Comparison of ENCODE assay signal across 16 cellular contexts in genomic region chr11:36493332-36493731, GRCh38. TPM values are rescaled to one million over a fixed set of nuclear protein-coding genes. Genes with fewer than 3 reads are reported as not detected.
DNase-seq lines count a peak whose midpoint lies in the region; ATAC-seq, FAIRE-seq and TF ChIP-seq lines count a peak whose summit lies in the region.
"Had no signal": no experiment of that assay in that cellular context is flagged by ENCODE, and none has a peak within 500 bp of the region (broad histone marks: within the 10 kb centered on the region; RNA-seq: fewer than 3 reads in every experiment).

No MANE protein-coding gene starts in this region.

- TF ChIP-seq POLR2A in HepG2 (IDR thresholded peaks at IDR 0.05; ENCODE audit: insufficient read depth in 1 of 2, low read depth in 2 of 2, low read length in 2 of 2) = no peak
- TF ChIP-seq POLR2A in right lobe of liver (IDR thresholded peaks at IDR 0.05) = no peak
- TF ChIP-seq POLR2A in K562 (conservative IDR thresholded peaks at IDR 0.05) = no peak

- FAIRE-seq in HepG2 (lab: Jason Lieb, UNC) (no peak), K562 (lab: Jason Lieb, UNC) (no peak)

- H3K36me3 ChIP-seq in HepG2 (replicated peaks in 1 of 2; ENCODE audit: control insufficient read depth in 1 of 2, insufficient read depth in 2 of 2, low read length in 2 of 2) (peaks cover 18 to 45% of the 10 kb centered on the region in 2 experiments), right lobe of liver (peaks cover 0 to 83% (median 22%) of the 10 kb centered on the region in 4 donors), OCI-LY7 (ENCODE audit: insufficient read depth, low read length) (peaks cover 77% of the 10 kb centered on the region), K562 (ENCODE audit: control insufficient read depth, insufficient read depth, low read length) (peaks cover 84% of the 10 kb centered on the region)

- no peak overlapping the region for H3K4me3 Mint-ChIP-seq in stimulated activated memory B cell treated with anti-CD40 and anti-IgM and Interleukin-4, amounts not matched to agents 10 μg/mL and 1 μg/mL and 100 μg/mL, for 72 hours
- H3K4me3 Mint-ChIP-seq: CD8-positive, alpha-beta T cell had no signal

- ATAC-seq in HepG2 = no peak
- ATAC-seq in right lobe of liver = no peak
- no peak for ATAC-seq in K562
- no peak for ATAC-seq in stimulated activated memory B cell treated with anti-CD40 and anti-IgM and Interleukin-4, amounts not matched to agents 10 μg/mL and 1 μg/mL and 100 μg/mL, for 72 hours
- ATAC-seq in HG03280 (IDR thresholded peaks at IDR 0.05; ENCODE audit: unreplicated experiment) = no peak

- H3K27ac ChIP-seq in HepG2 (ENCODE audit: extremely low read length, insufficient read depth, low read length) = no peak overlapping the region
- H3K27ac ChIP-seq in right lobe of liver = no peak overlapping the region
- H3K27ac ChIP-seq in OCI-LY7 (ENCODE audit: low read depth, low read length, poor library complexity, severe bottlenecking) = no peak overlapping the region
- H3K27ac ChIP-seq in K562 (ENCODE audit: extremely low read depth, low read depth, low read length) = no peak overlapping the region
- H3K27ac ChIP-seq: BLaER1 treated with 17β-estradiol and CSF1 and Interleukin-3, amounts not matched to agents 10 nM and 100 nM; GM23248; Peyer's patch; SJCRH30 had no signal

- no peaks in the 10 kb centered on the region for H3K27me3 ChIP-seq in HepG2 (ENCODE audit: control insufficient read depth in 1 of 2, insufficient read depth in 2 of 2, low read length in 2 of 2)
- no peaks in the 10 kb centered on the region for H3K27me3 ChIP-seq in right lobe of liver
- no peaks in the 10 kb centered on the region for H3K27me3 ChIP-seq in K562 (ENCODE audit: control insufficient read depth in 2 of 2, insufficient read depth in 2 of 2, low read length in 2 of 2)
- H3K27me3 ChIP-seq: BLaER1 treated with 17β-estradiol and CSF1 and Interleukin-3, amounts not matched to agents 10 nM and 100 nM; Peyer's patch; SJCRH30 had no signal

- H3K4me3 ChIP-seq in HepG2 (replicated peaks in 1 of 3; ENCODE audit: insufficient read depth in 1 of 3, low read depth in 2 of 3, low read length in 3 of 3) = no peak overlapping the region
- H3K4me3 ChIP-seq in right lobe of liver = no peak overlapping the region
- H3K4me3 ChIP-seq in OCI-LY7 (ENCODE audit: low read depth, low read length, poor library complexity, severe bottlenecking) = no peak overlapping the region
- H3K4me3 ChIP-seq in K562 = no peak overlapping the region
- H3K4me3 ChIP-seq: BLaER1 treated with 17β-estradiol and CSF1 and Interleukin-3, amounts not matched to agents 10 nM and 100 nM; GM23248; Peyer's patch; SJCRH30 had no signal

- H3K9me3 Mint-ChIP-seq in stimulated activated memory B cell treated with anti-CD40 and anti-IgM and Interleukin-4, amounts not matched to agents 10 μg/mL and 1 μg/mL and 100 μg/mL, for 72 hours = no peaks in the 10 kb centered on the region
- H3K9me3 Mint-ChIP-seq: CD8-positive, alpha-beta T cell had no signal

- peaks cover 5% of the 10 kb centered on the region for H3K4me1 Mint-ChIP-seq in stimulated activated memory B cell treated with anti-CD40 and anti-IgM and Interleukin-4, amounts not matched to agents 10 μg/mL and 1 μg/mL and 100 μg/mL, for 72 hours

- no peak for TF ChIP-seq EP300 in HepG2 (IDR thresholded peaks at IDR 0.05; ENCODE audit: low read depth in 2 of 2, low read length in 2 of 2)
- no peak for TF ChIP-seq EP300 in HepG2 (CRISPR knock-in tag; IDR thresholded peaks at IDR 0.05; ENCODE audit: borderline replicate concordance)
- no peak for TF ChIP-seq EP300 in K562 (IDR thresholded peaks at IDR 0.05; ENCODE audit: low read length)

- H3K4me1 ChIP-seq in HepG2 (ENCODE audit: insufficient read depth, low read length) (no peaks in the 10 kb centered on the region), right lobe of liver (no peaks in the 10 kb centered on the region), OCI-LY7 (ENCODE audit: insufficient read depth, low read length, poor library complexity, severe bottlenecking) (peaks cover 3% of the 10 kb centered on the region), K562 (replicated peaks in 1 of 2; ENCODE audit: control insufficient read depth in 2 of 2, insufficient read depth in 2 of 2, low read length in 2 of 2) (no peaks in the 10 kb centered on the region)
- H3K4me1 ChIP-seq: Caco-2, Peyer's patch had no signal

- H3K9me3 ChIP-seq in HepG2 (ENCODE audit: low read length) (no peaks in the 10 kb centered on the region), right lobe of liver (no peaks in the 10 kb centered on the region), OCI-LY7 (ENCODE audit: low read length) (no peaks in the 10 kb centered on the region), K562 (replicated peaks; ENCODE audit: control insufficient read depth, insufficient read depth, low read depth, low read length) (no peaks in the 10 kb centered on the region)
- H3K9me3 ChIP-seq: BLaER1 treated with 17β-estradiol and CSF1 and Interleukin-3, amounts not matched to agents 10 nM and 100 nM; Caco-2; Peyer's patch; SJCRH30 had no signal

- H4K20me1 ChIP-seq in HepG2 (ENCODE audit: insufficient read depth, low read length) (0 out of 2 replicates have a peak, but pooled peaks cover 3% of the 10 kb centered on the region), OCI-LY7 (ENCODE audit: insufficient read depth, low read length) (no peaks in the 10 kb centered on the region), K562 (replicated peaks; ENCODE audit: control insufficient read depth, insufficient read depth, low read length) (no peaks in the 10 kb centered on the region)

- POLR2A ChIA-PET in HepG2 (lab: Yijun Ruan, JAX) (interaction anchor here (1.0 kb wide), 1 partner anchor 17 kb away, joined by 3 read pairs; the partner anchor contains the start of gene TRAF6), OCI-LY7 (lab: Charles Lee) (interaction anchor here (0.8 to 1.8 kb wide), 3 partner anchors 9 to 193 kb away, joined by 3 to 7 read pairs (median 6); no protein-coding TSS in a partner anchor), K562 (lab: Yijun Ruan, JAX) (interaction anchor here (0.8 to 1.4 kb wide), 4 partner anchors 9 to 195 kb away, joined by 3 to 14 read pairs (median 4); no protein-coding TSS in a partner anchor)

- no peak for TF ChIP-seq CTCF in HepG2 (CRISPR knock-in tag; IDR thresholded peaks at IDR 0.05)
- TF ChIP-seq CTCF in right lobe of liver (IDR thresholded peaks at IDR 0.05) = no peak
- no peak for TF ChIP-seq CTCF in OCI-LY7 (conservative IDR thresholded peaks at IDR 0.05; ENCODE audit: low read length)
- TF ChIP-seq CTCF in K562 (IDR thresholded peaks at IDR 0.05 in 2 of 3, conservative IDR thresholded peaks at IDR 0.05 in 1 of 3; ENCODE audit: insufficient read depth in 2 of 3, low read depth in 1 of 3, low read length in 3 of 3) = no peak

- TF ChIP-seq RAD21 in HepG2 (CRISPR knock-in tag; IDR thresholded peaks at IDR 0.05) (no peak), K562 (CRISPR knock-in tag; conservative IDR thresholded peaks at IDR 0.05 in 1 of 2, IDR thresholded peaks at IDR 0.05 in 1 of 2) (no peak)

- DNase-seq in HepG2 (ENCODE audit: low spot score) = no peak
- DNase-seq in right lobe of liver = no peak
- no peak for DNase-seq in OCI-LY7 (ENCODE audit: low spot score)
- DNase-seq in K562 (ENCODE audit: extremely low read depth in 1 of 4, low spot score in 3 of 4) = no peak
- DNase-seq in NCI-H748 treated with DMSO at 0.1 percent for 48 hours (lab: John Stamatoyannopoulos, UW) = no peak
- no peak for DNase-seq in activated effector memory CD4-positive, alpha-beta T cell treated with Interleukin-2 at 50 U/mL for 16 hours
- DNase-seq: NCI-H1092 treated with DMSO at 0.1 percent for 48 hours, NCI-H187 treated with DMSO at 0.1 percent for 48 hours, Peyer's patch had no signal

- in situ Hi-C loops in HepG2 (cut with HindIII; ENCODE audit: extremely low pct_ligation_motif_present, low pct_unique_long_range_greater_than_20kb) (loop anchor here (10.0 to 25.0 kb wide), 2 partner anchors 59 to 881 kb away; partner anchors contain the start of gene FJX1), K562 (cut with MboI) (loop anchor here (5.0 kb wide), 1 partner anchor 186 kb away; no protein-coding TSS in a partner anchor)

- no TSS peak for BruUV-seq in HepG2 (replicated peaks; lab: Mats Ljungman, UMichigan)
- BruUV-seq in OCI-LY7 (replicated peaks; lab: Mats Ljungman, UMichigan) = no TSS peak
- no TSS peak for BruUV-seq in K562 (replicated peaks; lab: Mats Ljungman, UMichigan)

- peaks cover 41% of the 10 kb centered on the region for H3K36me3 Mint-ChIP-seq in stimulated activated memory B cell treated with anti-CD40 and anti-IgM and Interleukin-4, amounts not matched to agents 10 μg/mL and 1 μg/mL and 100 μg/mL, for 72 hours

- H3K9me2 ChIP-seq in OCI-LY7 (ENCODE audit: insufficient read depth, low read length) = no peaks in the 10 kb centered on the region

- H3K79me2 ChIP-seq in HepG2 (ENCODE audit: insufficient read depth, low read length) (no peaks in the 10 kb centered on the region), OCI-LY7 (ENCODE audit: insufficient read depth, low read depth, low read length) (peaks cover 3% of the 10 kb centered on the region; the same call in 1 of the 2 replicates), K562 (ENCODE audit: control insufficient read depth, insufficient read depth, low read length) (no peaks in the 10 kb centered on the region)

- no peak overlapping the region for H2AFZ ChIP-seq in HepG2 (ENCODE audit: low read length)
- peak overlapping the region; percentile 22; the same call in 1 of the 2 replicates for H2AFZ ChIP-seq in OCI-LY7 (ENCODE audit: low read length)
- no peak overlapping the region for H2AFZ ChIP-seq in K562 (ENCODE audit: low read depth, low read length)
- H2AFZ ChIP-seq: GM23248 had no signal

- H3K9ac ChIP-seq in HepG2 (ENCODE audit: insufficient read depth, low read depth, low read length) = no peak overlapping the region
- H3K9ac ChIP-seq in K562 (ENCODE audit: insufficient read depth in 1 of 2, low read depth in 2 of 2, low read length in 2 of 2) = no peak overlapping the region
- H3K9ac ChIP-seq: BLaER1 treated with 17β-estradiol and CSF1 and Interleukin-3, amounts not matched to agents 10 nM and 100 nM; GM23248 had no signal

- intact Hi-C loops in HepG2 (cut with micrococcal nuclease; ENCODE audit: unreplicated experiment) (no loop called here), right lobe of liver (cut with DNase I) (no loop called here), OCI-LY7 (cut with micrococcal nuclease; ENCODE audit: unreplicated experiment) (loop anchor here (5.0 kb wide), 1 partner anchor 136 kb away; no protein-coding TSS in a partner anchor), K562 (cut with micrococcal nuclease) (loop anchor here (2.0 to 5.0 kb wide), 2 partner anchors 47 to 186 kb away; no protein-coding TSS in a partner anchor)

- no peaks in the 10 kb centered on the region for H3K27me3 Mint-ChIP-seq in stimulated activated memory B cell treated with anti-CD40 and anti-IgM and Interleukin-4, amounts not matched to agents 10 μg/mL and 1 μg/mL and 100 μg/mL, for 72 hours

- CTCF ChIA-PET in HepG2 (lab: Yijun Ruan, JAX; ENCODE audit: low intra/inter-chr PET ratio, low total read pairs) = interaction anchor here (2.1 kb wide), 1 partner anchor 187 kb away, joined by 18 read pairs; no protein-coding TSS in a partner anchor
- CTCF ChIA-PET in OCI-LY7 (lab: Charles Lee; ENCODE audit: unreplicated experiment) = interaction anchor here (1.0 to 2.1 kb wide), 5 partner anchors 9 to 204 kb away, joined by 4 to 16 read pairs (median 7); partner anchors contain the start of gene COMMD9
- CTCF ChIA-PET in K562 (lab: Yijun Ruan, JAX; ENCODE audit: low intra/inter-chr PET ratio) = interaction anchor here (0.6 to 1.2 kb wide), 2 partner anchors 12 to 201 kb away, joined by 3 to 6 read pairs; no protein-coding TSS in a partner anchor

- no peaks in the 10 kb centered on the region for H3K9me1 ChIP-seq in K562 (ENCODE audit: control insufficient read depth, insufficient read depth, low read length)

- no peak overlapping the region for H3K4me2 ChIP-seq in HepG2 (ENCODE audit: low read depth, low read length)
- H3K4me2 ChIP-seq in OCI-LY7 (ENCODE audit: low read length) = no peak overlapping the region
- H3K4me2 ChIP-seq in K562 (ENCODE audit: insufficient read depth, low read length) = no peak overlapping the region
- H3K4me2 ChIP-seq: BLaER1 treated with 17β-estradiol and CSF1 and Interleukin-3, amounts not matched to agents 10 nM and 100 nM had no signal

- H3K27ac Mint-ChIP-seq in stimulated activated memory B cell treated with anti-CD40 and anti-IgM and Interleukin-4, amounts not matched to agents 10 μg/mL and 1 μg/mL and 100 μg/mL, for 72 hours = peak overlapping the region; percentile 13
- H3K27ac Mint-ChIP-seq: CD8-positive, alpha-beta T cell had no signal

RNA-seq across cellular contexts. Expression of gene TRAF6, which starts 16.7 kb away (rescaled TPM):
- total RNA-seq in HepG2 (2016; rRNA removed; fragmentation: Illumina TruSeq; extraction: Trizol) = 5.9 and 6.5 TPM in 2 replicates
- total RNA-seq in HepG2 (2016; cell fraction: cytosol; rRNA removed; fragmentation: Illumina TruSeq; extraction: Trizol; ENCODE audit: low read depth) = 0.97 and 1.5 TPM in 2 replicates
- total RNA-seq in HepG2 (2016; cell fraction: insoluble cytoplasmic fraction; rRNA removed; fragmentation: Illumina TruSeq; extraction: Trizol) = 6.1 and 8.4 TPM in 2 replicates
- total RNA-seq in HepG2 (2016; cell fraction: membrane; rRNA removed; fragmentation: Illumina TruSeq; extraction: Trizol) = 2.9 and 3.1 TPM in 2 replicates
- 7.3 and 7.7 TPM in 2 replicates for total RNA-seq in HepG2 (2016; cell fraction: nucleus; rRNA removed; fragmentation: Illumina TruSeq; extraction: Trizol)
- 3.3 and 3.8 TPM in 2 replicates for polyA plus RNA-seq in HepG2 (2011; rRNA removed)
- 1.7 and 3.2 TPM in 2 replicates for polyA plus RNA-seq in HepG2 (2011; cell fraction: cytosol; rRNA removed)
- polyA plus RNA-seq in HepG2 (2011; cell fraction: nucleus; rRNA removed) = 3.8 and 4.1 TPM in 2 replicates
- 3.3 and 3.7 TPM in 2 replicates for polyA plus RNA-seq in HepG2 (2012)
- polyA plus RNA-seq in HepG2 (2016; cell fraction: cytosol; fragmentation: Illumina TruSeq; extraction: Trizol; ENCODE audit: low read depth) = 0.31 and 0.53 TPM in 2 replicates
- polyA plus RNA-seq in HepG2 (2016; cell fraction: insoluble cytoplasmic fraction; fragmentation: Illumina TruSeq; extraction: Trizol; ENCODE audit: low read depth) = 5.9 and 6.0 TPM in 2 replicates
- polyA plus RNA-seq in HepG2 (2016; cell fraction: membrane; fragmentation: Illumina TruSeq; extraction: Trizol; ENCODE audit: low read depth) = 0.86 and 0.92 TPM in 2 replicates
- 7.2 and 8.1 TPM in 2 replicates for polyA plus RNA-seq in HepG2 (2016; cell fraction: nucleus; fragmentation: Illumina TruSeq; extraction: Trizol; ENCODE audit: insufficient read depth, low read depth)
- 6.7 and 13.1 TPM in 2 replicates for polyA minus RNA-seq in HepG2 (2011; rRNA and poly(A)+ RNA removed; ENCODE audit: low replicate concordance)
- 2.2 and 4.3 TPM in 2 replicates for polyA minus RNA-seq in HepG2 (2011; cell fraction: cytosol; rRNA and poly(A)+ RNA removed)
- 15.3 and 18.3 TPM in 2 replicates for polyA minus RNA-seq in HepG2 (2011; cell fraction: nucleus; rRNA and poly(A)+ RNA removed)
- total RNA-seq in right lobe of liver = 1 to 10 TPM; 4.9 to 7.4 (median 6.7) TPM
- total RNA-seq in OCI-LY7 (2014; rRNA removed; shearing (Covaris generic)) = 5.5 and 6.8 TPM in 2 replicates
- 10.2 and 11.4 TPM in 2 replicates for total RNA-seq in OCI-LY7 (2022)
- 12.5 and 26.3 TPM in 2 replicates for total RNA-seq in K562 (2011; cell fraction: chromatin; rRNA removed; ENCODE audit: low replicate concordance)
- total RNA-seq in K562 (2011; cell fraction: nucleolus; rRNA removed) = 6.8 and 9.1 TPM in 2 replicates
- 14.2 and 23.3 TPM in 2 replicates for total RNA-seq in K562 (2011; cell fraction: nucleoplasm; rRNA removed)
- total RNA-seq in K562 (2014; rRNA removed) = 5.0 and 6.4 TPM in 2 replicates
- 8.2 and 11.6 TPM in 2 replicates for total RNA-seq in K562 (2014; rRNA removed; fragmentation: Illumina TruSeq; extraction: Trizol)
- 8.0 and 8.3 TPM in 2 replicates for total RNA-seq in K562 (2015; rRNA removed; fragmentation: Illumina TruSeq; extraction: Trizol)
- total RNA-seq in K562 (2021) = 9.2 and 10.0 TPM in 2 replicates
- 10.6 and 13.1 TPM in 2 replicates for polyA plus RNA-seq in K562 (2011; rRNA removed)
- polyA plus RNA-seq in K562 (2011; cell fraction: cytosol; rRNA removed) = 5.3 and 7.6 TPM in 2 replicates
- polyA plus RNA-seq in K562 (2011; cell fraction: nucleus; rRNA removed) = 16.0 and 17.9 TPM in 2 replicates
- polyA plus RNA-seq in K562 (2012) = 5.4 and 6.9 TPM in 2 replicates
- polyA plus RNA-seq in K562 (2014; fragmentation: Illumina TruSeq; extraction: Trizol) = 8.4 and 9.3 TPM in 2 replicates
- 1 to 10 TPM; 2.0 to 4.2 TPM for polyA plus RNA-seq in K562 (2014; fragmentation: Nextera tagmentation; extraction: Ambion mirVana)
- 4.4 and 5.4 TPM in 2 replicates for polyA plus RNA-seq in K562 (2014; rRNA removed)
- polyA minus RNA-seq in K562 (2011; rRNA and poly(A)+ RNA removed) = 16.6 and 17.1 TPM in 2 replicates
- 7.3 and 10.0 TPM in 2 replicates for polyA minus RNA-seq in K562 (2011; cell fraction: cytosol; rRNA and poly(A)+ RNA removed)
- polyA minus RNA-seq in K562 (2011; cell fraction: nucleus; rRNA and poly(A)+ RNA removed) = 8.8 and 16.6 TPM in 2 replicates

Comparison
In these comparisons a context has a peak if more than half of its experiments do, and no peak if none do; other contexts are left out.
1. intact Hi-C loops: an anchor here in OCI-LY7 (5.0 kb wide) and K562 (2.0 to 5.0 kb wide); none called in HepG2 and right lobe of liver.
2. Of the 241 proteins assayed by ChIP-seq in both HepG2 and K562: peak only in HepG2: none; only in K562: none; in both: ZBTB40; in neither: 240.